15 cellular contexts compared by ENCODE assay signal in genomic region chr12:63978519-63978918, GRCh38.
A peak's percentile ranks its signal among the peaks of the same experiment; 100 is the strongest.
DNase-seq lines count a peak whose midpoint lies in the region; ATAC-seq and TF ChIP-seq lines count a peak whose summit lies in the region.
"Had no signal": no experiment of that assay in that cellular context is flagged by ENCODE, and none has a peak within 500 bp of the region (broad histone marks: within the 10 kb centered on the region; RNA-seq: fewer than 3 reads in every experiment).

No MANE protein-coding gene starts in this region.

- H3K4me3 Mint-ChIP-seq in neural progenitor cell, result no peak overlapping the region

- H3K27me3 ChIP-seq in ACC112 (ENCODE audit: insufficient read depth, low read length), result no peaks in the 10 kb centered on the region
- H3K27me3 ChIP-seq in adipocyte (replicated peaks; ENCODE audit: control insufficient read depth, insufficient read depth, low read length), result no peaks in the 10 kb centered on the region
- no peaks in the 10 kb centered on the region for H3K27me3 ChIP-seq in foreskin keratinocyte
- no peaks in the 10 kb centered on the region for H3K27me3 ChIP-seq in neural progenitor cell
- H3K27me3 ChIP-seq: transverse colon had no signal

- H3K4me1 Mint-ChIP-seq in neural progenitor cell, result peaks cover 3% of the 10 kb centered on the region

- H3K36me3 ChIP-seq in ACC112 (ENCODE audit: insufficient read depth, low read length) (0 out of 2 replicates have a peak, but pooled peaks cover 2% of the 10 kb centered on the region), adipocyte (ENCODE audit: control insufficient read depth, insufficient read depth, low read length, severe bottlenecking) (no peaks in the 10 kb centered on the region), neural progenitor cell (no peaks in the 10 kb centered on the region)
- H3K36me3 ChIP-seq: transverse colon, WERI-Rb-1 had no signal

- H3K4me2 ChIP-seq in neural progenitor cell, result no peak overlapping the region

- no peak for TF ChIP-seq POLR2A in GM18505 (IDR thresholded peaks at IDR 0.05; ENCODE audit: borderline replicate concordance, extremely low read depth, insufficient read depth, insufficient read length)

- no peaks in the 10 kb centered on the region for H3K9me3 Mint-ChIP-seq in neural progenitor cell

- H3K27ac ChIP-seq in ACC112 (ENCODE audit: low read depth, low read length) (peak overlapping the region; percentile 79), foreskin keratinocyte (peak overlapping the region; percentile 47), neural progenitor cell (no peak overlapping the region)
- H3K27ac ChIP-seq: transverse colon, WERI-Rb-1 had no signal

- H3K79me2 ChIP-seq in ACC112 (ENCODE audit: control insufficient read depth, insufficient read depth, low read length, unreplicated experiment) (peaks cover 50% of the 10 kb centered on the region), neural progenitor cell (ENCODE audit: low read depth) (no peaks in the 10 kb centered on the region)

- H3K9ac ChIP-seq in adipocyte (ENCODE audit: low read length) (no peak overlapping the region), neural progenitor cell (no peak overlapping the region)

- DNase-seq in HPDE6-E6E7 (ENCODE audit: extremely low spot score) (peak; percentile 41), adipocyte (ENCODE audit: low read depth) (peak; percentile 62), foreskin keratinocyte (peak; percentile 85 to 92), neural progenitor cell (ENCODE audit: low spot score) (no peak)
- DNase-seq: activated T-cell treated with anti-CD3 and anti-CD28 coated beads, Interleukin-2, amount 50 U/mL, for 1 hour; aorta; DND-41; NCI-H510A treated with DMSO at 0.1 percent for 48 hours; small intestine; transverse colon; WERI-Rb-1 had no signal

- H3K36me3 Mint-ChIP-seq in neural progenitor cell, result peaks cover 4% of the 10 kb centered on the region

- H3K9me3 ChIP-seq in adipocyte (ENCODE audit: control insufficient read depth, low read length) (no peaks in the 10 kb centered on the region), neural progenitor cell (ENCODE audit: low read depth) (no peaks in the 10 kb centered on the region)
- H3K9me3 ChIP-seq: transverse colon had no signal

- H3F3A ChIP-seq in neural progenitor cell (ENCODE audit: low read depth), result no peaks in the 10 kb centered on the region

- H3K4me3 ChIP-seq in ACC112 (ENCODE audit: low read depth, low read length) (0 out of 2 replicates have a peak overlapping the region, but pooled peaks have one; percentile 30), adipocyte (ENCODE audit: low read length) (no peak overlapping the region), neural progenitor cell (no peak overlapping the region)
- H3K4me3 ChIP-seq: transverse colon had no signal

- no peak overlapping the region for H2AFZ ChIP-seq in ACC112 (ENCODE audit: low read length, unreplicated experiment)
- H2AFZ ChIP-seq in neural progenitor cell (replicated peaks), result no peak overlapping the region

- TF ChIP-seq CTCF in foreskin keratinocyte (conservative IDR thresholded peaks at IDR 0.05), result no peak
- TF ChIP-seq CTCF in neural progenitor cell (IDR thresholded peaks at IDR 0.05), result no peak

- no peak overlapping the region for H3K27ac Mint-ChIP-seq in neural progenitor cell

- no peaks in the 10 kb centered on the region for H3K27me3 Mint-ChIP-seq in neural progenitor cell (ENCODE audit: insufficient read depth, low read depth)

- no peaks in the 10 kb centered on the region for H4K20me1 ChIP-seq in neural progenitor cell (ENCODE audit: low read depth)

- ATAC-seq in foreskin keratinocyte (peak; percentile 99), GM21360 (IDR thresholded peaks at IDR 0.05; ENCODE audit: unreplicated experiment) (no peak), HG02763 (IDR thresholded peaks at IDR 0.05; ENCODE audit: unreplicated experiment) (no peak), GM18505 (IDR thresholded peaks at IDR 0.05; ENCODE audit: unreplicated experiment) (no peak)

- H3K4me1 ChIP-seq in ACC112 (ENCODE audit: control insufficient read depth, insufficient read depth, low read length, unreplicated experiment), result peaks cover 49% of the 10 kb centered on the region
- H3K4me1 ChIP-seq in adipocyte (ENCODE audit: control insufficient read depth, insufficient read depth, low read length), result peaks cover 39% of the 10 kb centered on the region
- H3K4me1 ChIP-seq in foreskin keratinocyte, result peaks cover 13% of the 10 kb centered on the region
- H3K4me1 ChIP-seq in neural progenitor cell, result no peaks in the 10 kb centered on the region
